ENCODE assay signal across 9 cellular contexts in genomic region chr12:26275313-26276257, GRCh38.
DNase-seq lines count a peak whose midpoint lies in the region; ATAC-seq and TF ChIP-seq lines count a peak whose summit lies in the region.
"Had no signal": no experiment of that assay in that cellular context is flagged by ENCODE, and none has a peak within 500 bp of the region (broad histone marks: within the 10 kb centered on the region; RNA-seq: fewer than 3 reads in every experiment).

No MANE protein-coding gene starts in this region.

- H3K4me1 ChIP-seq in duodenal mucosa (ENCODE audit: control insufficient read depth in 1 of 2, insufficient read depth in 2 of 2, low read length in 2 of 2) (peaks cover 37 to 57% of the 10 kb centered on the region in 2 donors), neuronal stem cell (ENCODE audit: control insufficient read depth in 2 of 2, insufficient read depth in 1 of 2, low read depth in 1 of 2, low read length in 2 of 2) (peaks cover 3 to 9% of the 10 kb centered on the region in 2 donors)
- H3K4me1 ChIP-seq in CD4-positive, alpha-beta memory T cell (ENCODE audit: insufficient read depth, low read length), result no peaks in the 10 kb centered on the region

- POLR2A ChIA-PET in GM10248 (lab: Yijun Ruan, JAX), result no interaction called here
- POLR2A ChIA-PET in CD4-positive, alpha-beta memory T cell (lab: Charles Lee; ENCODE audit: partially characterized antibody), result no interaction called here

- no peak overlapping the region for H2BK120ac ChIP-seq in neuronal stem cell (ENCODE audit: low read depth, low read length)

- no peaks in the 10 kb centered on the region for H3K9me3 ChIP-seq in duodenal mucosa (ENCODE audit: control insufficient read depth in 1 of 2, low read length in 2 of 2)
- H3K9me3 ChIP-seq in neuronal stem cell (replicated peaks in 1 of 2; ENCODE audit: control insufficient read depth in 2 of 2, insufficient read depth in 1 of 2, low read depth in 1 of 2, low read length in 2 of 2), result no peaks in the 10 kb centered on the region
- H3K9me3 ChIP-seq in CD4-positive, alpha-beta memory T cell (ENCODE audit: control insufficient read depth in 1 of 2, low read length in 2 of 2), result no peaks in the 10 kb centered on the region

- peak overlapping the region; percentile 11 for H3K18ac ChIP-seq in neuronal stem cell (ENCODE audit: low read length)

- no peak overlapping the region for H3K4ac ChIP-seq in neuronal stem cell (ENCODE audit: low read length)

- no peaks in the 10 kb centered on the region for H3K36me3 Mint-ChIP-seq in CD4-positive, alpha-beta memory T cell

- intact Hi-C loops in CD4-positive, alpha-beta memory T cell (cut with micrococcal nuclease), result no loop called here

- CTCF ChIA-PET in GM10248 (lab: Yijun Ruan, JAX), result interaction anchor here (0.9 to 1.6 kb wide), 5 partner anchors 8 to 25 kb away, joined by 3 to 5 read pairs (median 4); no protein-coding TSS in a partner anchor
- CTCF ChIA-PET in CD4-positive, alpha-beta memory T cell (lab: Charles Lee; ENCODE audit: partially characterized antibody), result no interaction called here

- no peak overlapping the region for H4K8ac ChIP-seq in neuronal stem cell (ENCODE audit: low read depth, low read length)

- no peaks in the 10 kb centered on the region for H3K9me3 Mint-ChIP-seq in CD4-positive, alpha-beta memory T cell

- WGBS in neuronal stem cell (ENCODE audit: extremely low coverage in 2 of 2, insufficient read length in 2 of 2, insufficient replicate concordance in 1 of 2), 2 donors, result no CpG with 5 or more reads among the region's 12 CpGs

- no peak overlapping the region for H3K4me2 ChIP-seq in neuronal stem cell (ENCODE audit: insufficient read depth, low read length, poor library complexity, severe bottlenecking)

- peaks cover 0 to 7% of the 10 kb centered on the region in 2 donors for H3K27me3 Mint-ChIP-seq in CD4-positive, alpha-beta memory T cell

- no peak overlapping the region for H3K23ac ChIP-seq in neuronal stem cell (ENCODE audit: low read depth, low read length, poor library complexity)

- in situ Hi-C loops in ACHN (cut with HindIII; ENCODE audit: low pct_ligation_motif_present, low pct_unique_long_range_greater_than_20kb, low sequenced_read_pairs), result no loop called here

- ATAC-seq in GM18870 (IDR thresholded peaks at IDR 0.05; ENCODE audit: unreplicated experiment), result no peak

- H3K79me1 ChIP-seq in neuronal stem cell (ENCODE audit: low read depth, low read length), result no peaks in the 10 kb centered on the region

- H3K27ac ChIP-seq in duodenal mucosa (ENCODE audit: low read depth, low read length), result peak overlapping the region; percentile 74
- no peak overlapping the region for H3K27ac ChIP-seq in neuronal stem cell (replicated peaks; ENCODE audit: low read length)
- no peak overlapping the region for H3K27ac ChIP-seq in CD4-positive, alpha-beta memory T cell (ENCODE audit: low read depth, low read length)

- H3K14ac ChIP-seq in neuronal stem cell (ENCODE audit: low read length), result no peak overlapping the region

- H3K4me1 Mint-ChIP-seq in CD4-positive, alpha-beta memory T cell, result peaks cover 0 to 9% (median 6%) of the 10 kb centered on the region in 4 donors

- H3K4me3 Mint-ChIP-seq in CD4-positive, alpha-beta memory T cell, result no peak overlapping the region

- H3K4me3 ChIP-seq in duodenal mucosa (ENCODE audit: low read depth in 1 of 2, low read length in 2 of 2) (no peak overlapping the region), neuronal stem cell (ENCODE audit: low read length in 2 of 2) (no peak overlapping the region)
- no peak overlapping the region for H3K4me3 ChIP-seq in CD4-positive, alpha-beta memory T cell (ENCODE audit: low read length in 2 of 2)

- H2BK15ac ChIP-seq in neuronal stem cell (ENCODE audit: low read length), result no peak overlapping the region

- H3K36me3 ChIP-seq in duodenal mucosa (ENCODE audit: control insufficient read depth in 1 of 2, insufficient read depth in 2 of 2, low read length in 2 of 2) (no peaks in the 10 kb centered on the region), neuronal stem cell (replicated peaks in 1 of 2; ENCODE audit: control insufficient read depth in 2 of 2, insufficient read depth in 2 of 2, low read length in 2 of 2) (no peaks in the 10 kb centered on the region)
- H3K36me3 ChIP-seq in CD4-positive, alpha-beta memory T cell (ENCODE audit: insufficient read depth, low read length), result no peaks in the 10 kb centered on the region

- no peak overlapping the region for H3K9ac ChIP-seq in duodenal mucosa (ENCODE audit: low read depth in 1 of 2, low read length in 2 of 2)
- H3K9ac ChIP-seq in neuronal stem cell (ENCODE audit: low read depth, low read length, poor library complexity), result no peak overlapping the region

- peak; percentile 23 for DNase-seq in ACHN
- peak; percentile 54 for DNase-seq in MV-4-11 (lab: John Stamatoyannopoulos, UW)
- DNase-seq in neuronal stem cell (ENCODE audit: low spot score), result no peak
- DNase-seq in GM10248 (ENCODE audit: extremely low spot score), result no peak
- no peak for DNase-seq in CD4-positive, alpha-beta memory T cell
- no peak for DNase-seq in retina
- DNase-seq: activated effector memory CD4-positive, alpha-beta T cell treated with Interleukin-2 at 50 U/mL for 16 hours had no signal

- H4K91ac ChIP-seq in neuronal stem cell (ENCODE audit: low read depth, low read length, poor library complexity), result no peak overlapping the region

- H2AK5ac ChIP-seq in neuronal stem cell (ENCODE audit: low read depth, low read length), result no peak overlapping the region

- H3K27ac Mint-ChIP-seq in CD4-positive, alpha-beta memory T cell, result peak overlapping the region in 1 of 7 donors; percentile 71

- H2AFZ ChIP-seq in neuronal stem cell (ENCODE audit: low read length), result no peak overlapping the region

- no peak for TF ChIP-seq CTCF in GM10248 (IDR thresholded peaks at IDR 0.05; ENCODE audit: control extremely low read depth, extremely low read depth, low read depth, missing control alignments)

- no peak overlapping the region for H2BK5ac ChIP-seq in neuronal stem cell (ENCODE audit: low read length)

- H3K27me3 ChIP-seq in duodenal mucosa (ENCODE audit: control insufficient read depth in 1 of 2, insufficient read depth in 2 of 2, low read length in 2 of 2) (no peaks in the 10 kb centered on the region), neuronal stem cell (ENCODE audit: control insufficient read depth in 3 of 3, insufficient read depth in 3 of 3, low read depth in 1 of 3, low read length in 3 of 3) (no peaks in the 10 kb centered on the region)
- no peaks in the 10 kb centered on the region for H3K27me3 ChIP-seq in CD4-positive, alpha-beta memory T cell (ENCODE audit: insufficient read depth, low read length)

- no peak overlapping the region for H2BK12ac ChIP-seq in neuronal stem cell (ENCODE audit: low read length)

Comparison
In these comparisons a context has a peak if more than half of its experiments do, and no peak if none do; other contexts are left out.
1. DNase-seq: peak in ACHN (single experiment) and MV-4-11 (single experiment); none in neuronal stem cell (single experiment), GM10248 (single experiment), CD4-positive, alpha-beta memory T cell (0 of 5) and retina (single experiment).